29 cellular contexts compared by ENCODE assay signal in genomic region chrX:154116514-154116913, GRCh38. TPM values are rescaled to one million over a fixed set of nuclear protein-coding genes. Genes with fewer than 3 reads are reported as not detected.
"Had no signal": no experiment of that assay in that cellular context is flagged by ENCODE, and none has a peak within 500 bp of the region (broad histone marks: within the 10 kb centered on the region; RNA-seq: fewer than 3 reads in every experiment).

No MANE protein-coding gene starts in this region.

- H3K9me3 ChIP-seq: left ventricle myocardium inferior, neutrophil, ovary, prostate gland had no signal

- H3K27me3 Mint-ChIP-seq: activated CD4-positive, alpha-beta T cell treated with anti-CD3 and anti-CD28 coated beads, Interleukin-2, amount 10 ng/mL, durations not matched to agents 7 days and 5 days; activated CD8-positive, alpha-beta memory T cell treated with anti-CD3 and anti-CD28 coated beads, Interleukin-2, amount 10 ng/mL, durations not matched to agents 7 days and 5 days; activated CD8-positive, alpha-beta T cell treated with anti-CD3 and anti-CD28 coated beads for 36 hours; naive thymus-derived CD8-positive, alpha-beta T cell; stimulated activated naive CD8-positive, alpha-beta T cell treated with anti-CD3 and anti-CD28 coated beads, Interleukin-15, amount 100 ng/mL, for 72 hours had no signal

- ATAC-seq: activated CD8-positive, alpha-beta memory T cell treated with anti-CD3 and anti-CD28 coated beads, Interleukin-2, amount 10 ng/mL, durations not matched to agents 7 days and 5 days; activated CD8-positive, alpha-beta T cell treated with anti-CD3 and anti-CD28 coated beads for 36 hours; esophagus mucosa; naive thymus-derived CD8-positive, alpha-beta T cell; stimulated activated naive CD8-positive, alpha-beta T cell treated with anti-CD3 and anti-CD28 coated beads, Interleukin-15, amount 100 ng/mL, for 72 hours had no signal

- H3K4me3 Mint-ChIP-seq: activated CD4-positive, alpha-beta T cell treated with anti-CD3 and anti-CD28 coated beads, Interleukin-2, amount 10 ng/mL, durations not matched to agents 7 days and 5 days; activated CD8-positive, alpha-beta memory T cell treated with anti-CD3 and anti-CD28 coated beads, Interleukin-2, amount 10 ng/mL, durations not matched to agents 7 days and 5 days; activated CD8-positive, alpha-beta T cell treated with anti-CD3 and anti-CD28 coated beads for 36 hours; activated naive CD4-positive, alpha-beta T cell treated with anti-CD3 and anti-CD28 coated beads, Interleukin-2, amount 10 ng/mL, durations not matched to agents 7 days and 5 days; dendritic cell treated with granulocyte-macrophage colony-stimulating factor and Interleukin-4, amounts not matched to agents 40 ng/mL and 50 ng/mL, for 4 days; immature natural killer cell; naive thymus-derived CD8-positive, alpha-beta T cell; stimulated activated naive CD8-positive, alpha-beta T cell treated with anti-CD3 and anti-CD28 coated beads, Interleukin-15, amount 100 ng/mL, for 72 hours; T-helper 2 cell treated with Interferon-gamma antibody and Interleukin-4, amounts not matched to agents 5 μg/mL and 100 μg/mL, for 36 hours had no signal

- H3K4me3 ChIP-seq: left ventricle myocardium inferior, ovary, prostate gland, right atrium auricular region, tibial nerve had no signal

- H3K36me3 Mint-ChIP-seq: activated CD8-positive, alpha-beta memory T cell treated with anti-CD3 and anti-CD28 coated beads, Interleukin-2, amount 10 ng/mL, durations not matched to agents 7 days and 5 days; activated naive CD4-positive, alpha-beta T cell treated with anti-CD3 and anti-CD28 coated beads, Interleukin-2, amount 10 ng/mL, durations not matched to agents 7 days and 5 days; immature natural killer cell; naive thymus-derived CD8-positive, alpha-beta T cell had no signal

- H3K27ac ChIP-seq: left ventricle myocardium inferior, neutrophil, ovary, prostate gland, right atrium auricular region, tibial nerve, WERI-Rb-1 had no signal

- DNase-seq: activated CD4-positive, alpha-beta T cell treated with anti-CD3 and anti-CD28 coated beads, Interleukin-2, amount 10 ng/mL, durations not matched to agents 7 days and 5 days; activated CD4-positive, CD25-positive, alpha-beta regulatory T cell treated with anti-CD3 and anti-CD28 coated beads, Interleukin-2, amount 50 U/mL, for 72 hours; activated CD8-positive, alpha-beta memory T cell treated with anti-CD3 and anti-CD28 coated beads, Interleukin-2, amount 10 ng/mL, durations not matched to agents 7 days and 5 days; activated CD8-positive, alpha-beta T cell treated with anti-CD3 and anti-CD28 coated beads for 36 hours; activated effector memory CD4-positive, alpha-beta T cell treated with anti-CD3 and anti-CD28 coated beads, Interleukin-2, amount 50 U/mL, for 16 hours; activated naive CD4-positive, alpha-beta T cell treated with anti-CD3 and anti-CD28 coated beads, Interleukin-2, amount 10 ng/mL, durations not matched to agents 7 days and 5 days; activated T-cell treated with anti-CD3 and anti-CD28 coated beads for 4 hours; amygdala; effector CD8-positive, alpha-beta T cell; foreskin melanocyte; immature natural killer cell; left ventricle myocardium inferior; naive thymus-derived CD8-positive, alpha-beta T cell; ovary; stimulated activated CD4-positive, alpha-beta T cell treated with anti-CD3 and anti-CD28 coated beads, Interleukin-12 subunit alpha, Interleukin-12 subunit beta, amount 100 ng/mL, for 4 hours; stimulated activated CD4-positive, alpha-beta T cell treated with anti-CD3 and anti-CD28 coated beads, Interleukin-4, amount 100 ng/mL, for 4 hours; stimulated activated naive CD8-positive, alpha-beta T cell treated with anti-CD3 and anti-CD28 coated beads, Interleukin-15, amount 100 ng/mL, for 72 hours; WERI-Rb-1 had no signal

- H3K4me1 ChIP-seq: left ventricle myocardium inferior, prostate gland, right atrium auricular region, tibial nerve had no signal

- H3K9me3 Mint-ChIP-seq: activated CD4-positive, alpha-beta T cell treated with anti-CD3 and anti-CD28 coated beads, Interleukin-2, amount 10 ng/mL, durations not matched to agents 7 days and 5 days; activated CD8-positive, alpha-beta T cell treated with anti-CD3 and anti-CD28 coated beads for 36 hours; activated naive CD4-positive, alpha-beta T cell treated with anti-CD3 and anti-CD28 coated beads, Interleukin-2, amount 10 ng/mL, durations not matched to agents 7 days and 5 days; dendritic cell treated with granulocyte-macrophage colony-stimulating factor and Interleukin-4, amounts not matched to agents 40 ng/mL and 50 ng/mL, for 4 days; immature natural killer cell; stimulated activated naive CD8-positive, alpha-beta T cell treated with anti-CD3 and anti-CD28 coated beads, Interleukin-15, amount 100 ng/mL, for 72 hours; T-helper 2 cell treated with Interferon-gamma antibody and Interleukin-4, amounts not matched to agents 5 μg/mL and 100 μg/mL, for 36 hours had no signal

- H3K27me3 ChIP-seq: neutrophil, ovary, right atrium auricular region, tibial nerve had no signal

- H3K4me1 Mint-ChIP-seq: naive thymus-derived CD8-positive, alpha-beta T cell; stimulated activated naive CD8-positive, alpha-beta T cell treated with anti-CD3 and anti-CD28 coated beads, Interleukin-15, amount 100 ng/mL, for 72 hours had no signal

- H3K27ac Mint-ChIP-seq: activated CD4-positive, alpha-beta T cell treated with anti-CD3 and anti-CD28 coated beads, Interleukin-2, amount 10 ng/mL, durations not matched to agents 7 days and 5 days; activated CD8-positive, alpha-beta memory T cell treated with anti-CD3 and anti-CD28 coated beads, Interleukin-2, amount 10 ng/mL, durations not matched to agents 7 days and 5 days; activated CD8-positive, alpha-beta T cell treated with anti-CD3 and anti-CD28 coated beads for 36 hours; activated naive CD4-positive, alpha-beta T cell treated with anti-CD3 and anti-CD28 coated beads, Interleukin-2, amount 10 ng/mL, durations not matched to agents 7 days and 5 days; dendritic cell treated with granulocyte-macrophage colony-stimulating factor and Interleukin-4, amounts not matched to agents 40 ng/mL and 50 ng/mL, for 4 days; stimulated activated naive CD8-positive, alpha-beta T cell treated with anti-CD3 and anti-CD28 coated beads, Interleukin-15, amount 100 ng/mL, for 72 hours; T-helper 2 cell treated with Interferon-gamma antibody and Interleukin-4, amounts not matched to agents 5 μg/mL and 100 μg/mL, for 36 hours had no signal

- H3K36me3 ChIP-seq: left ventricle myocardium inferior, neutrophil, ovary, prostate gland, right atrium auricular region, tibial nerve, WERI-Rb-1 had no signal

RNA-seq across cellular contexts. Expression of gene OPN1LW, which starts 27.5 kb away (rescaled TPM):
- total RNA-seq: activated CD4-positive, alpha-beta T cell treated with anti-CD3 and anti-CD28 coated beads, Interleukin-2, amount 10 ng/mL, durations not matched to agents 7 days and 5 days; activated CD8-positive, alpha-beta memory T cell treated with anti-CD3 and anti-CD28 coated beads, Interleukin-2, amount 10 ng/mL, durations not matched to agents 7 days and 5 days; activated CD8-positive, alpha-beta T cell treated with anti-CD3 and anti-CD28 coated beads for 36 hours; cardiac septum; esophagus mucosa; kidney epithelial cell; left ventricle myocardium inferior; naive thymus-derived CD8-positive, alpha-beta T cell; ovary; prostate gland; right atrium auricular region; skeletal muscle tissue; tibial nerve; urinary bladder had no signal
- polyA plus RNA-seq: immature natural killer cell; naive thymus-derived CD8-positive, alpha-beta T cell; ovary; urinary bladder had no signal
